19 cellular contexts compared by ENCODE assay signal in genomic region chr15:36940207-36940606, GRCh38.
DNase-seq lines count a peak whose midpoint lies in the region; ATAC-seq and TF ChIP-seq lines count a peak whose summit lies in the region.
"Had no signal": no experiment of that assay in that cellular context is flagged by ENCODE, and none has a peak within 500 bp of the region (broad histone marks: within the 10 kb centered on the region; RNA-seq: fewer than 3 reads in every experiment).

No MANE protein-coding gene starts in this region.

- H3K27me3 ChIP-seq in heart left ventricle, result no peaks in the 10 kb centered on the region
- no peaks in the 10 kb centered on the region for H3K27me3 ChIP-seq in sigmoid colon
- H3K27me3 ChIP-seq: BLaER1 treated with 17β-estradiol and CSF1 and Interleukin-3, amounts not matched to agents 10 nM and 100 nM had no signal

- H3K4me3 Mint-ChIP-seq in mesothelial cell of epicardium (no peak overlapping the region), progenitor cell of endocrine pancreas (ENCODE audit: low read depth) (no peak overlapping the region)
- H3K4me3 Mint-ChIP-seq: B cell; CD4-positive, alpha-beta T cell; CD8-positive, alpha-beta T cell had no signal

- H3K27ac Mint-ChIP-seq in mesothelial cell of epicardium (peak overlapping the region; percentile 77), progenitor cell of endocrine pancreas (peak overlapping the region; percentile 69)
- H3K27ac Mint-ChIP-seq: B cell; CD4-positive, alpha-beta T cell; CD8-positive, alpha-beta T cell had no signal

- ATAC-seq in Right ventricle myocardium superior (ENCODE audit: poor library complexity), result peak; percentile 48
- no peak for ATAC-seq in Right ventricle myocardium inferior
- peak in 3 of 4 donors; percentile 15 to 52 (median 42) for ATAC-seq in heart left ventricle
- ATAC-seq in left cardiac atrium, result no peak
- ATAC-seq: A549; CD8-positive, alpha-beta T cell had no signal

- no peak for TF ChIP-seq POLR2A in heart left ventricle (IDR thresholded peaks at IDR 0.05)
- TF ChIP-seq POLR2A in sigmoid colon (IDR thresholded peaks at IDR 0.05), result no peak

- H3K27ac ChIP-seq in heart left ventricle, result peak overlapping the region in 1 of 12 donors; percentile 15
- H3K27ac ChIP-seq in sigmoid colon, result no peak overlapping the region
- H3K27ac ChIP-seq: 22Rv1; A549; BLaER1 treated with 17β-estradiol and CSF1 and Interleukin-3, amounts not matched to agents 10 nM and 100 nM; C4-2B had no signal

- DNase-seq in Right ventricle myocardium superior, result no peak
- no peak for DNase-seq in Right ventricle myocardium inferior (ENCODE audit: missing footprints)
- no peak for DNase-seq in heart left ventricle
- no peak for DNase-seq in left cardiac atrium
- DNase-seq in mesothelial cell of epicardium (ENCODE audit: low spot score in 2 of 2, unreplicated experiment in 2 of 2), result no peak
- no peak for DNase-seq in progenitor cell of endocrine pancreas (ENCODE audit: low spot score, unreplicated experiment)
- no peak for DNase-seq in sigmoid colon
- DNase-seq: AML-193; Caco-2; Calu3; CD4-positive, alpha-beta T cell; CD8-positive, alpha-beta T cell; DMS79 treated with DMSO at 0.1 percent for 48 hours; GF-D8 had no signal

- intact Hi-C loops in Right ventricle myocardium superior (cut with DNase I) (no loop called here), Right ventricle myocardium inferior (cut with DNase I) (no loop called here), heart left ventricle (cut with DNase I) (no loop called here), left cardiac atrium (cut with DNase I) (no loop called here), sigmoid colon (cut with DNase I) (no loop called here)

- H3K36me3 Mint-ChIP-seq in mesothelial cell of epicardium (peaks cover 36% of the 10 kb centered on the region), progenitor cell of endocrine pancreas (ENCODE audit: insufficient read depth) (peaks cover 18% of the 10 kb centered on the region)
- H3K36me3 Mint-ChIP-seq: CD8-positive, alpha-beta T cell had no signal

- H3K4me1 Mint-ChIP-seq in mesothelial cell of epicardium (peaks cover 51% of the 10 kb centered on the region), progenitor cell of endocrine pancreas (ENCODE audit: low read depth) (peaks cover 73% of the 10 kb centered on the region)
- H3K4me1 Mint-ChIP-seq: B cell had no signal

- 73 to 82% (median 74%) methylated on average over 3 of the region's 3 CpGs for WGBS in heart left ventricle, 4 donors
- WGBS in sigmoid colon, 2 donors, result 86 to 92% methylated on average over 3 of the region's 3 CpGs

- no peaks in the 10 kb centered on the region for H3K9me3 Mint-ChIP-seq in mesothelial cell of epicardium
- no peaks in the 10 kb centered on the region for H3K9me3 Mint-ChIP-seq in progenitor cell of endocrine pancreas (ENCODE audit: low read depth)
- H3K9me3 Mint-ChIP-seq: CD4-positive, alpha-beta T cell; CD8-positive, alpha-beta T cell had no signal

- H3K36me3 ChIP-seq in heart left ventricle (peaks cover 0 to 5% (median 0%) of the 10 kb centered on the region in 9 donors), sigmoid colon (peaks cover 0 to 12% (median 0%) of the 10 kb centered on the region in 4 donors)
- H3K36me3 ChIP-seq: BLaER1 treated with 17β-estradiol and CSF1 and Interleukin-3, amounts not matched to agents 10 nM and 100 nM had no signal

- H3K4me1 ChIP-seq in heart left ventricle (peaks cover 0 to 48% (median 5%) of the 10 kb centered on the region in 12 donors), sigmoid colon (peaks cover 0 to 27% (median 8%) of the 10 kb centered on the region in 4 donors)
- H3K4me1 ChIP-seq: A549; BLaER1 treated with 17β-estradiol and CSF1 and Interleukin-3, amounts not matched to agents 10 nM and 100 nM had no signal

- H3K4me3 ChIP-seq in heart left ventricle (no peak overlapping the region), sigmoid colon (no peak overlapping the region)
- H3K4me3 ChIP-seq: A549; BLaER1 treated with 17β-estradiol and CSF1 and Interleukin-3, amounts not matched to agents 10 nM and 100 nM had no signal

- TF ChIP-seq EP300 in sigmoid colon (IDR thresholded peaks at IDR 0.05), result no peak

- no peaks in the 10 kb centered on the region for H3K9me3 ChIP-seq in heart left ventricle
- H3K9me3 ChIP-seq in sigmoid colon, result no peaks in the 10 kb centered on the region
- H3K9me3 ChIP-seq: A549; BLaER1 treated with 17β-estradiol and CSF1 and Interleukin-3, amounts not matched to agents 10 nM and 100 nM; Caco-2 had no signal

- TF ChIP-seq CTCF in heart left ventricle (IDR thresholded peaks at IDR 0.05), result no peak
- TF ChIP-seq CTCF in mesothelial cell of epicardium (IDR thresholded peaks at IDR 0.05; ENCODE audit: unreplicated experiment), result no peak
- TF ChIP-seq CTCF in progenitor cell of endocrine pancreas (IDR thresholded peaks at IDR 0.05; ENCODE audit: unreplicated experiment), result no peak
- TF ChIP-seq CTCF in sigmoid colon (IDR thresholded peaks at IDR 0.05), result no peak

- H3K27me3 Mint-ChIP-seq in mesothelial cell of epicardium (ENCODE audit: low read depth) (no peaks in the 10 kb centered on the region), progenitor cell of endocrine pancreas (no peaks in the 10 kb centered on the region)

Comparison
In these comparisons a context has a peak if more than half of its experiments do, and no peak if none do; other contexts are left out.
1. ATAC-seq: peak in Right ventricle myocardium superior (single experiment) and heart left ventricle (3 of 4); none in Right ventricle myocardium inferior (single experiment) and left cardiac atrium (0 of 2).